In the genomic region with DNA sequence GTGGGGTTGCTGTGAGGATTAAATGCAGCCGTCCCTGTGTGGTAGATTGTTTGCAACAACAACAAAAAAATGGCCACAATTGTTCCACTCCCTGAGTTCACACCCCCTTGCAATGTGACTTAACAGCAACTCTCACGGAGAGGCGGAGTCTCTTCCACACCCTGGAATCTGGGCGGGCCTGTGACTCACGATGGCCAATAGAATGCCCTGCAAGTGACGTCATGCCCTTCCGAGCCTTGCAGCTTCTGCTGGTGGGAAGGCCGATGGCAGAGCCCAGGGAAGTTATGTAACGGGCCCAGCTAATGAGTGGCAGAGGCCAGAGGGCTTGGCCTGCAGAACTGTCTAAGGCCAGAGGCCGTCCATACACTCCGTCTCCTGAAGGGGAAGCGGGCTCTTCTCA, we compare ENCODE assay signal across 8 cellular contexts.
DNase-seq lines count a peak whose midpoint lies in the region; ATAC-seq and TF ChIP-seq lines count a peak whose summit lies in the region.

No MANE protein-coding gene starts in this region.

- H3K9me3 Mint-ChIP-seq in effector memory CD8-positive, alpha-beta T cell = no peaks in the 10 kb centered on the region

- 17% methylated on average over 12 of the region's 12 CpGs for WGBS in liver
- WGBS in thymus = 64% methylated on average over 12 of the region's 12 CpGs

- H3K27me3 ChIP-seq in PC-9 (ENCODE audit: insufficient read depth, low read depth) (no peaks in the 10 kb centered on the region), liver (ENCODE audit: control insufficient read depth in 4 of 4, insufficient read depth in 4 of 4, low read length in 3 of 4) (no peaks in the 10 kb centered on the region), thymus (ENCODE audit: control insufficient read depth, insufficient read depth) (no peaks in the 10 kb centered on the region)

- no TSS peak for BruUV-seq in PC-9 (replicated peaks; lab: Mats Ljungman, UMichigan)

- peaks cover 77% of the 10 kb centered on the region for H3F3A ChIP-seq in PC-9 (ENCODE audit: insufficient read depth, low read depth)

- peaks cover 56% of the 10 kb centered on the region for H3K4me1 ChIP-seq in PC-9 (replicated peaks; ENCODE audit: insufficient read depth)
- H3K4me1 ChIP-seq in liver (ENCODE audit: control insufficient read depth in 4 of 4, insufficient read depth in 4 of 4, low read length in 3 of 4) = peaks cover 0 to 6% (median 2%) of the 10 kb centered on the region in 4 donors
- H3K4me1 ChIP-seq in thymus (ENCODE audit: control insufficient read depth, insufficient read depth, low read length) = no peaks in the 10 kb centered on the region

- H2AFZ ChIP-seq in PC-9 = no peak overlapping the region

- H3K4me1 Mint-ChIP-seq in effector memory CD8-positive, alpha-beta T cell (ENCODE audit: low read depth in 2 of 2) = peaks cover 0 to 6% of the 10 kb centered on the region in 2 donors

- H3K9me3 ChIP-seq in PC-9 (ENCODE audit: insufficient read depth, low read depth) (no peaks in the 10 kb centered on the region), liver (ENCODE audit: control insufficient read depth in 4 of 4, low read length in 3 of 4) (no peaks in the 10 kb centered on the region), thymus (ENCODE audit: control insufficient read depth) (no peaks in the 10 kb centered on the region)

- no peak overlapping the region for H3K4me3 Mint-ChIP-seq in effector memory CD8-positive, alpha-beta T cell

- TF ChIP-seq CTCF in PC-9 (conservative IDR thresholded peaks at IDR 0.05) (no peak), liver (IDR thresholded peaks at IDR 0.05; ENCODE audit: low read depth, low read length, missing input control) (no peak)

- CTCF ChIA-PET in PC-9 (lab: Charles Lee) = interaction anchor here (0.6 to 1.6 kb wide), 5 partner anchors 29 to 99 kb away, joined by 3 to 6 read pairs (median 4); no protein-coding TSS in a partner anchor

- H3K79me2 ChIP-seq in PC-9 (ENCODE audit: low read depth) = peaks cover 30% of the 10 kb centered on the region

- peak; percentile 92 for DNase-seq in AG08396 (ENCODE audit: low spot score)
- DNase-seq in HS-5 (ENCODE audit: low read depth) = peak; percentile 87
- peak; percentile 96 to 100 for DNase-seq in PC-9
- no peak for DNase-seq in effector memory CD8-positive, alpha-beta T cell

- peak overlapping the region; percentile 95 for H3K4me2 ChIP-seq in PC-9

- H3K27ac ChIP-seq in PC-9 (peak overlapping the region; percentile 99), liver (ENCODE audit: low read depth in 1 of 2, low read length in 2 of 2) (peak overlapping the region; percentile 15 to 56), thymus (ENCODE audit: low read depth) (peak overlapping the region; percentile 79)

- H3K36me3 ChIP-seq in PC-9 (ENCODE audit: low read depth) (no peaks in the 10 kb centered on the region), liver (ENCODE audit: control insufficient read depth in 4 of 4, insufficient read depth in 3 of 4, low read depth in 1 of 4, low read length in 3 of 4) (no peaks in the 10 kb centered on the region), thymus (ENCODE audit: control insufficient read depth, insufficient read depth) (no peaks in the 10 kb centered on the region)

- intact Hi-C loops in PC-9 (cut with micrococcal nuclease; ENCODE audit: unreplicated experiment) = loop anchor here (1.0 to 2.0 kb wide), 11 partner anchors 14 to 138 kb away; a partner anchor contains a TSS

- peak; percentile 21 to 69 for TF ChIP-seq RAD21 in liver (IDR thresholded peaks at IDR 0.05)

- POLR2A ChIA-PET in PC-9 (lab: Charles Lee; ENCODE audit: unreplicated experiment) = interaction anchor here (0.5 to 2.4 kb wide), 17 partner anchors 14 to 108 kb away, joined by 3 to 25 read pairs (median 5); no protein-coding TSS in a partner anchor

- no peaks in the 10 kb centered on the region for H3K9me2 ChIP-seq in PC-9 (ENCODE audit: insufficient read depth)

- ATAC-seq in effector memory CD8-positive, alpha-beta T cell (replicated peaks) = peak; percentile 32
- ATAC-seq in HG03378 (IDR thresholded peaks at IDR 0.05; ENCODE audit: unreplicated experiment) (no peak), HG02571 (IDR thresholded peaks at IDR 0.05; ENCODE audit: unreplicated experiment) (no peak)

- H3K36me3 Mint-ChIP-seq in effector memory CD8-positive, alpha-beta T cell (ENCODE audit: insufficient read depth) = no peaks in the 10 kb centered on the region

- no peak overlapping the region for H3K9ac ChIP-seq in liver (ENCODE audit: low read depth in 1 of 2, low read length in 2 of 2)

- peak overlapping the region; percentile 73 for H3K4me3 ChIP-seq in PC-9
- H3K4me3 ChIP-seq in liver (ENCODE audit: low read depth in 1 of 3, low read length in 3 of 3) = no peak overlapping the region
- H3K4me3 ChIP-seq in thymus (ENCODE audit: low read length) = no peak overlapping the region

- peaks cover 47 to 70% of the 10 kb centered on the region in 2 donors for H3K27me3 Mint-ChIP-seq in effector memory CD8-positive, alpha-beta T cell

- H4K20me1 ChIP-seq in PC-9 (ENCODE audit: insufficient read depth) = no peaks in the 10 kb centered on the region

- H3K27ac Mint-ChIP-seq in effector memory CD8-positive, alpha-beta T cell = no peak overlapping the region

TF ChIP-seq in liver, 16 proteins besides CTCF, POLR2A, EP300 and RAD21:
- TF ChIP-seq FOXA2 (IDR thresholded peaks at IDR 0.05) (no peak), SP1 (IDR thresholded peaks at IDR 0.05) (peak; percentile 70), HNF4G (IDR thresholded peaks at IDR 0.05) (no peak), JUND (IDR thresholded peaks at IDR 0.05) (peak; percentile 71 to 86), HNF4A (conservative IDR thresholded peaks at IDR 0.05) (peak in 1 of 2 donors; percentile 39), YY1 (IDR thresholded peaks at IDR 0.05) (peak; percentile 73), EGR1 (IDR thresholded peaks at IDR 0.05; ENCODE audit: low read depth in 2 of 2) (no peak), NR2F2 (IDR thresholded peaks at IDR 0.05) (peak; percentile 95), RXRA (IDR thresholded peaks at IDR 0.05) (peak in 1 of 2 donors; percentile 42)
- TF ChIP-seq, protein P1, sequence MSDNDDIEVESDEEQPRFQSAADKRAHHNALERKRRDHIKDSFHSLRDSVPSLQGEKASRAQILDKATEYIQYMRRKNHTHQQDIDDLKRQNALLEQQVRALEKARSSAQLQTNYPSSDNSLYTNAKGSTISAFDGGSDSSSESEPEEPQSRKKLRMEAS (IDR thresholded peaks at IDR 0.05) = peak; percentile 25
- TF ChIP-seq, protein P2, sequence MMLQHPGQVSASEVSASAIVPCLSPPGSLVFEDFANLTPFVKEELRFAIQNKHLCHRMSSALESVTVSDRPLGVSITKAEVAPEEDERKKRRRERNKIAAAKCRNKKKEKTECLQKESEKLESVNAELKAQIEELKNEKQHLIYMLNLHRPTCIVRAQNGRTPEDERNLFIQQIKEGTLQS (IDR thresholded peaks at IDR 0.05) = peak; percentile 45
- TF ChIP-seq, protein P3, sequence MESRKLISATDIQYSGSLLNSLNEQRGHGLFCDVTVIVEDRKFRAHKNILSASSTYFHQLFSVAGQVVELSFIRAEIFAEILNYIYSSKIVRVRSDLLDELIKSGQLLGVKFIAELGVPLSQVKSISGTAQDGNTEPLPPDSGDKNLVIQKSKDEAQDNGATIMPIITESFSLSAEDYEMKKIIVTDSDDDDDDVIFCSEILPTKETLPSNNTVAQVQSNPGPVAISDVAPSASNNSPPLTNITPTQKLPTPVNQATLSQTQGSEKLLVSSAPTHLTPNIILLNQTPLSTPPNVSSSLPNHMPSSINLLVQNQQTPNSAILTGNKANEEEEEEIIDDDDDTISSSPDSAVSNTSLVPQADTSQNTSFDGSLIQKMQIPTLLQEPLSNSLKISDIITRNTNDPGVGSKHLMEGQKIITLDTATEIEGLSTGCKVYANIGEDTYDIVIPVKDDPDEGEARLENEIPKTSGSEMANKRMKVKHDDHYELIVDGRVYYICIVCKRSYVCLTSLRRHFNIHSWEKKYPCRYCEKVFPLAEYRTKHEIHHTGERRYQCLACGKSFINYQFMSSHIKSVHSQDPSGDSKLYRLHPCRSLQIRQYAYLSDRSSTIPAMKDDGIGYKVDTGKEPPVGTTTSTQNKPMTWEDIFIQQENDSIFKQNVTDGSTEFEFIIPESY (IDR thresholded peaks at IDR 0.05) = no peak
- TF ChIP-seq, protein P4, sequence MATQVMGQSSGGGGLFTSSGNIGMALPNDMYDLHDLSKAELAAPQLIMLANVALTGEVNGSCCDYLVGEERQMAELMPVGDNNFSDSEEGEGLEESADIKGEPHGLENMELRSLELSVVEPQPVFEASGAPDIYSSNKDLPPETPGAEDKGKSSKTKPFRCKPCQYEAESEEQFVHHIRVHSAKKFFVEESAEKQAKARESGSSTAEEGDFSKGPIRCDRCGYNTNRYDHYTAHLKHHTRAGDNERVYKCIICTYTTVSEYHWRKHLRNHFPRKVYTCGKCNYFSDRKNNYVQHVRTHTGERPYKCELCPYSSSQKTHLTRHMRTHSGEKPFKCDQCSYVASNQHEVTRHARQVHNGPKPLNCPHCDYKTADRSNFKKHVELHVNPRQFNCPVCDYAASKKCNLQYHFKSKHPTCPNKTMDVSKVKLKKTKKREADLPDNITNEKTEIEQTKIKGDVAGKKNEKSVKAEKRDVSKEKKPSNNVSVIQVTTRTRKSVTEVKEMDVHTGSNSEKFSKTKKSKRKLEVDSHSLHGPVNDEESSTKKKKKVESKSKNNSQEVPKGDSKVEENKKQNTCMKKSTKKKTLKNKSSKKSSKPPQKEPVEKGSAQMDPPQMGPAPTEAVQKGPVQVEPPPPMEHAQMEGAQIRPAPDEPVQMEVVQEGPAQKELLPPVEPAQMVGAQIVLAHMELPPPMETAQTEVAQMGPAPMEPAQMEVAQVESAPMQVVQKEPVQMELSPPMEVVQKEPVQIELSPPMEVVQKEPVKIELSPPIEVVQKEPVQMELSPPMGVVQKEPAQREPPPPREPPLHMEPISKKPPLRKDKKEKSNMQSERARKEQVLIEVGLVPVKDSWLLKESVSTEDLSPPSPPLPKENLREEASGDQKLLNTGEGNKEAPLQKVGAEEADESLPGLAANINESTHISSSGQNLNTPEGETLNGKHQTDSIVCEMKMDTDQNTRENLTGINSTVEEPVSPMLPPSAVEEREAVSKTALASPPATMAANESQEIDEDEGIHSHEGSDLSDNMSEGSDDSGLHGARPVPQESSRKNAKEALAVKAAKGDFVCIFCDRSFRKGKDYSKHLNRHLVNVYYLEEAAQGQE (IDR thresholded peaks at IDR 0.05) = no peak

Comparison
In these comparisons a context has a peak if more than half of its experiments do, and no peak if none do; other contexts are left out.
1. DNase-seq: peak in AG08396 (single experiment), HS-5 (single experiment) and PC-9 (2 of 2); none in effector memory CD8-positive, alpha-beta T cell (0 of 3).
2. H3K27ac ChIP-seq: peak in every context shown above with its lines; median percentile 99 in PC-9; 79 in thymus; 36 in liver.